8 cellular contexts compared by ENCODE assay signal in the genomic region with DNA sequence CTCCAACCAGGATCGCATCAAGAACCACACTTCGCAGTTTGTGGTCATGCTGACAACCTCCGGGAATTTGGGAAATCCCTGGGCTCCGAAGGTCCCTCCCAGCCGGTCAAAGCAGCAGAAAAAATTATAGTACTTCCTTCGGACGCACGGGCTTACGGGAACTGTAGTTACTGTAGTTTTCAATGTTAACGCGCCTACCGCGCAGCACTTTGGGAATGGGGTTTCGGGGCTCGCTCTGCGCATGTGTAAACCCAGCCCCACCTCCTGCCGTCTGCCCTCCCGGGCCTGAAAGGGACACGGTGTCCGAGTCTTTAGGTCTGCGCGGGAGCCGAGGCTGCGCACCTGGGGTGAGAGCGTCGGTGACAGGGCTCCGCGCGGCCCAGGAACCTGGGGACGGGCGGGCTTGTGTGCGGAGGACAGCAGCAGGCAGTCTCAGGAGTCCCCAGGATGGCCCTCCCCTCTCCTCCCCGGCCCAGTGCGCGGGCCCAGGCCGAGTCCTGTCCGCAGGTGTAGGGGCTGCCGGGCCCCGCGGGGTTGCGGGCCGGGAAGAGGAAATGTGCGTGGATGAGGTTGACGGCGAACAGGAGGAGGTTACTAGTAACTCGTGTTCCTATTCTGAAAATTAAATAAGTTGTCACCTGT. TPM values are rescaled to one million over a fixed set of nuclear protein-coding genes. Genes with fewer than 3 reads are reported as not detected.
A peak's percentile ranks its signal among the peaks of the same experiment; 100 is the strongest.
DNase-seq lines count a peak whose midpoint lies in the region; ATAC-seq, FAIRE-seq and TF ChIP-seq lines count a peak whose summit lies in the region.
"Not testable (repeated sequence)": the region's sequence is repeated elsewhere in the genome, so short reads cannot be mapped to it uniquely, and the experiment has no call there.

TSS of gene ZNF658 (plus strand) at position 236 of the 642 bp plus-strand sequence. CDS start 2,837 bp downstream, outside the sequence.

- intact Hi-C loops in Calu3 (cut with micrococcal nuclease; ENCODE audit: unreplicated experiment); activated B cell treated with CpG ODN at 0.5 μM for 24 hours (cut with micrococcal nuclease); K562 (cut with micrococcal nuclease); left cardiac atrium (cut with DNase I): not testable (repeated sequence)

- ATAC-seq in GM21723 (IDR thresholded peaks at IDR 0.05; ENCODE audit: unreplicated experiment) (peak; percentile 98), HG03575 (IDR thresholded peaks at IDR 0.05; ENCODE audit: extremely low read depth, insufficient number of reproducible peaks, low FRiP score, unreplicated experiment) (peak; percentile 93), activated B cell treated with CpG ODN at 0.5 μM for 24 hours (ENCODE audit: low read depth) (peak; percentile 93), K562 (peak; percentile 100), left cardiac atrium (peak; percentile 100)

- not testable (repeated sequence) for H3K9me3 Mint-ChIP-seq in Calu3 (ENCODE audit: low read depth, unreplicated experiment); activated B cell treated with CpG ODN at 0.5 μM for 24 hours

- 0% methylated on average over 10 of the region's 46 CpGs for WGBS in K562 (ENCODE audit: insufficient coverage, low coverage, missing lambda C conversion rate)

- H3K4me3 ChIP-seq in K562: peak within 1 kb of the TSS; percentile 29

- BruUV-seq in Calu3 (replicated peaks; lab: Mats Ljungman, UMichigan); K562 (replicated peaks; lab: Mats Ljungman, UMichigan): not testable (repeated sequence)

- TF ChIP-seq EP300 in K562 (IDR thresholded peaks at IDR 0.05; ENCODE audit: low read length): not testable (repeated sequence)

- not testable (repeated sequence) for H3K9ac ChIP-seq in K562 (ENCODE audit: insufficient read depth in 1 of 2, low read depth in 2 of 2, low read length in 2 of 2)

- not testable (repeated sequence) for FAIRE-seq in K562 (lab: Jason Lieb, UNC)

- not testable (repeated sequence) for H3K36me3 Mint-ChIP-seq in Calu3 (ENCODE audit: insufficient read depth, unreplicated experiment); activated B cell treated with CpG ODN at 0.5 μM for 24 hours (ENCODE audit: low read depth)

- CTCF ChIA-PET in Calu3 (lab: Charles Lee); activated B cell treated with CpG ODN at 0.5 μM for 24 hours (lab: Charles Lee); K562 (lab: Yijun Ruan, JAX; ENCODE audit: low intra/inter-chr PET ratio): not testable (repeated sequence)

- H3K27me3 Mint-ChIP-seq in Calu3 (ENCODE audit: unreplicated experiment); activated B cell treated with CpG ODN at 0.5 μM for 24 hours: not testable (repeated sequence)

- H3K27ac ChIP-seq in K562 (ENCODE audit: extremely low read depth, low read depth, low read length): not testable (repeated sequence)

- POLR2A ChIA-PET in activated B cell treated with CpG ODN at 0.5 μM for 24 hours (lab: Charles Lee); K562 (lab: Yijun Ruan, JAX): not testable (repeated sequence)

- TF ChIP-seq RAD21 in K562 (CRISPR knock-in tag; conservative IDR thresholded peaks at IDR 0.05 in 1 of 2, IDR thresholded peaks at IDR 0.05 in 1 of 2): not testable (repeated sequence)

- DNase-seq in Calu3: peak; percentile 75
- DNase-seq in activated B cell treated with CpG ODN at 0.5 μM for 24 hours: peak; percentile 55
- peak in 1 of 4 experiments; percentile 79 for DNase-seq in K562 (ENCODE audit: extremely low read depth in 1 of 4, low spot score in 3 of 4)
- peak; percentile 88 for DNase-seq in left cardiac atrium
- not testable (repeated sequence) for DNase-seq in occipital lobe (lab: John Stamatoyannopoulos, UW)
- peak; percentile 76 for DNase-seq in stimulated activated CD8-positive, alpha-beta memory T cell treated with anti-CD3 and anti-CD28 coated beads, Interleukin-4, amount 100 ng/mL, for 48 hours

- H3K4me2 ChIP-seq in K562 (ENCODE audit: insufficient read depth, low read length): peak within 1 kb of the TSS; percentile 55

- H2AFZ ChIP-seq in K562 (ENCODE audit: low read depth, low read length): not testable (repeated sequence)

- H3K9me1 ChIP-seq in K562 (ENCODE audit: control insufficient read depth, insufficient read depth, low read length): not testable (repeated sequence)

- H3K9me3 ChIP-seq in K562 (replicated peaks; ENCODE audit: control insufficient read depth, insufficient read depth, low read depth, low read length): not testable (repeated sequence)

- H3K4me1 Mint-ChIP-seq in Calu3 (ENCODE audit: low read depth, unreplicated experiment); activated B cell treated with CpG ODN at 0.5 μM for 24 hours: not testable (repeated sequence)

- not testable (repeated sequence) for H4K20me1 ChIP-seq in K562 (replicated peaks; ENCODE audit: control insufficient read depth, insufficient read depth, low read length)

- H3K4me1 ChIP-seq in K562 (replicated peaks in 1 of 2; ENCODE audit: control insufficient read depth in 2 of 2, insufficient read depth in 2 of 2, low read length in 2 of 2): not testable (repeated sequence)

- peak within 1 kb of the TSS; percentile 54 for H3K27ac Mint-ChIP-seq in Calu3 (ENCODE audit: unreplicated experiment)
- H3K27ac Mint-ChIP-seq in activated B cell treated with CpG ODN at 0.5 μM for 24 hours: peak within 1 kb of the TSS; percentile 86

- in situ Hi-C loops in K562 (cut with MboI): not testable (repeated sequence)

- H3K4me3 Mint-ChIP-seq in Calu3 (ENCODE audit: low read depth, unreplicated experiment) (peak within 1 kb of the TSS; percentile 78), activated B cell treated with CpG ODN at 0.5 μM for 24 hours (peak within 1 kb of the TSS; percentile 95)

- not testable (repeated sequence) for H3K27me3 ChIP-seq in K562 (ENCODE audit: control insufficient read depth in 2 of 2, insufficient read depth in 2 of 2, low read length in 2 of 2)

- not testable (repeated sequence) for TF ChIP-seq CTCF in Calu3 (IDR thresholded peaks at IDR 0.05; ENCODE audit: unreplicated experiment); activated B cell treated with CpG ODN at 0.5 μM for 24 hours (IDR thresholded peaks at IDR 0.05); K562 (IDR thresholded peaks at IDR 0.05 in 2 of 3, conservative IDR thresholded peaks at IDR 0.05 in 1 of 3; ENCODE audit: insufficient read depth in 2 of 3, low read depth in 1 of 3, low read length in 3 of 3)

- not testable (repeated sequence) for H3K79me2 ChIP-seq in K562 (ENCODE audit: control insufficient read depth, insufficient read depth, low read length)

- not testable (repeated sequence) for H3K36me3 ChIP-seq in K562 (ENCODE audit: control insufficient read depth, insufficient read depth, low read length)

- TF ChIP-seq POLR2A in K562 (conservative IDR thresholded peaks at IDR 0.05): not testable (repeated sequence)

TF ChIP-seq in K562, 482 proteins besides CTCF, POLR2A, EP300 and RAD21 (continues in another document):
- TF ChIP-seq POLR2G (IDR thresholded peaks at IDR 0.05; ENCODE audit: low read depth, low read length): peak; percentile 54
- TF ChIP-seq, protein P1, sequence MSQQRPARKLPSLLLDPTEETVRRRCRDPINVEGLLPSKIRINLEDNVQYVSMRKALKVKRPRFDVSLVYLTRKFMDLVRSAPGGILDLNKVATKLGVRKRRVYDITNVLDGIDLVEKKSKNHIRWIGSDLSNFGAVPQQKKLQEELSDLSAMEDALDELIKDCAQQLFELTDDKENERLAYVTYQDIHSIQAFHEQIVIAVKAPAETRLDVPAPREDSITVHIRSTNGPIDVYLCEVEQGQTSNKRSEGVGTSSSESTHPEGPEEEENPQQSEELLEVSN (IDR thresholded peaks at IDR 0.05; ENCODE audit: borderline replicate concordance in 1 of 2, extremely low read depth in 1 of 2, insufficient read depth in 1 of 2, insufficient read length in 1 of 2, low read depth in 1 of 2, low read length in 1 of 2, poor library complexity in 1 of 2, severe bottlenecking in 1 of 2): peak in 1 of 2 experiments; percentile 37
- peak; percentile 53 for TF ChIP-seq GABPA (tag; conservative IDR thresholded peaks at IDR 0.05; ENCODE audit: low read depth)
- TF ChIP-seq PHF8 (IDR thresholded peaks at IDR 0.05; ENCODE audit: borderline replicate concordance, low read length): peak; percentile 35; the same call in 1 of the 2 replicates
- peak; percentile 61 for TF ChIP-seq HCFC1 (IDR thresholded peaks at IDR 0.05; ENCODE audit: low read depth, low read length)
- peak; percentile 15 for TF ChIP-seq MEIS2 (IDR thresholded peaks at IDR 0.05; ENCODE audit: partially characterized antibody)
- TF ChIP-seq RBFOX2 (IDR thresholded peaks at IDR 0.05; ENCODE audit: low read depth, low read length): peak; percentile 47
- peak; percentile 90 to 91 for TF ChIP-seq NRF1 (conservative IDR thresholded peaks at IDR 0.05 in 1 of 2, IDR thresholded peaks at IDR 0.05 in 1 of 2)

RNA-seq across cellular contexts. Expression of gene ZNF658, which starts in this region (rescaled TPM):
- total RNA-seq in Calu3 (2022) (2.5 and 3.1 TPM in 2 replicates), activated B cell treated with CpG ODN at 0.5 μM for 24 hours (3.7 and 4.7 TPM in 2 replicates), K562 (2014; rRNA removed) (0.32 and 0.53 TPM in 2 replicates), K562 (2014; rRNA removed; fragmentation: Illumina TruSeq; extraction: Trizol) (0.76 and 1.1 TPM in 2 replicates), K562 (2015; rRNA removed; fragmentation: Illumina TruSeq; extraction: Trizol) (1.0 and 1.1 TPM in 2 replicates), K562 (2021) (0.78 and 0.98 TPM in 2 replicates), left cardiac atrium (10 to 100 TPM in 1 of 2 donors, 1 to 10 TPM in 1; 8.7 to 10.7 TPM), occipital lobe (21.5 TPM)
- 0.53 and 1.5 TPM in 2 replicates for total RNA-seq in K562 (2011; cell fraction: chromatin; rRNA removed; ENCODE audit: low replicate concordance)
- 0.50 and 0.66 TPM in 2 replicates for total RNA-seq in K562 (2011; cell fraction: nucleolus; rRNA removed)
- total RNA-seq in K562 (2011; cell fraction: nucleoplasm; rRNA removed): 0.92 and 1.2 TPM in 2 replicates
- polyA plus RNA-seq in K562 (2011; rRNA removed) (0.22 and 0.32 TPM in 2 replicates), K562 (2014; fragmentation: Illumina TruSeq; extraction: Trizol) (0.53 and 0.58 TPM in 2 replicates), K562 (2014; fragmentation: Nextera tagmentation; extraction: Ambion mirVana) (under 1 TPM; 0.31 to 0.46 TPM), K562 (2014; rRNA removed) (0.28 and 0.39 TPM in 2 replicates)
- polyA plus RNA-seq in K562 (2011; cell fraction: cytosol; rRNA removed): 0.04 and 0.09 TPM in 2 replicates
- 0.18 and 0.33 TPM in 2 replicates for polyA plus RNA-seq in K562 (2011; cell fraction: nucleus; rRNA removed)
- polyA plus RNA-seq in K562 (2012): 0.43 and 0.75 TPM in 2 replicates
- polyA minus RNA-seq in K562 (2011; rRNA and poly(A)+ RNA removed): 0.54 and 1.1 TPM in 2 replicates
- 0.55 TPM in 1 of 2 replicates, not detected in the other for polyA minus RNA-seq in K562 (2011; cell fraction: cytosol; rRNA and poly(A)+ RNA removed)
- polyA minus RNA-seq in K562 (2011; cell fraction: nucleus; rRNA and poly(A)+ RNA removed): 1.2 and 2.0 TPM in 2 replicates
